ENCODE assay signal across 1 cellular context in the genomic region with DNA sequence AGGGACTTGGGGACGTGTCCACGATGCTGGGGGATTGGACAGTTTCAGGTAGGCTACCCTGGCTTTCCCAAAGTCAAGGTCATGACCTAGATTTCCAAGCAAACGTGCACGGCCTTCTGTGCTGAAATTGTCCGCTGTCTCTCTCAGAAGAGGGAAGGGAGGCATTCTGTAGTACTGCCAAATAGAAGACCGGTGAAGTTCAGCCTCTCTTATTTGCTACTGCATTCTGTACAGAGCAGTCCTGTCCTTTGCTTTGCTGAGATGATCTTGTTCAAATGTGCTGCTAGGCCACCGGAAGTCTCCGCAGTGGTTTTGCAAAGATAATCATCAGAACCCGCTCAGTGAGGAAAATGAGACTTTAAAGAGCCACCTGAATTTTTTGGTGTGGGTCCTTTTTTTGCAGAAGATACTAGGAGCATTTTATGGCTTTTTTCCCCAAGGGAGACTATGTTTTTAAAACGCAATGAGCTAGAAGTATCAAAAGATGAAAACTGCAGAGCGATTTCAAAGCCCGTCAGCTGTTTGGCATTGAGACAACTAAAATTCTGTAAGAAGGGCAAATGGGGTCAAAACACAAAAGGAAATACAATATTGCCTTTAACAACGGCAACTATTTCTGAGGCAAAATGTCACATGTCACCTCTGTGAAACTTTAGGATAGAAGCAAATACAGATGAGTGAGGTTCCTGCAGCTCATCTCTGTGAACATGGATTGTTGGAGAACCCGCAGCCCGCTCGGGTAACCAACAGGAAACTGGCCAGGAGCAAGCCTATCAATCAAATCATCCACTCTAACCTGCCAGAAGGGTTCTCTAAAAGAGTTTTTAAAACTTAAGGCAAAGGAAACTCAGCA.
TF ChIP-seq lines count a peak whose summit lies in the region.

No MANE protein-coding gene starts in this region.

TF ChIP-seq in K562, 482 proteins besides CTCF, POLR2A, EP300 and RAD21 (continued from another document):
- TF ChIP-seq, protein P1, sequence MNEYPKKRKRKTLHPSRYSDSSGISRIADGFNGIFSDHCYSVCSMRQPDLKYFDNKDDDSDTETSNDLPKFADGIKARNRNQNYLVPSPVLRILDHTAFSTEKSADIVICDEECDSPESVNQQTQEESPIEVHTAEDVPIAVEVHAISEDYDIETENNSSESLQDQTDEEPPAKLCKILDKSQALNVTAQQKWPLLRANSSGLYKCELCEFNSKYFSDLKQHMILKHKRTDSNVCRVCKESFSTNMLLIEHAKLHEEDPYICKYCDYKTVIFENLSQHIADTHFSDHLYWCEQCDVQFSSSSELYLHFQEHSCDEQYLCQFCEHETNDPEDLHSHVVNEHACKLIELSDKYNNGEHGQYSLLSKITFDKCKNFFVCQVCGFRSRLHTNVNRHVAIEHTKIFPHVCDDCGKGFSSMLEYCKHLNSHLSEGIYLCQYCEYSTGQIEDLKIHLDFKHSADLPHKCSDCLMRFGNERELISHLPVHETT (CRISPR knock-in tag; conservative IDR thresholded peaks at IDR 0.05 in 1 of 2, IDR thresholded peaks at IDR 0.05 in 1 of 2): peak in 1 of 2 experiments; percentile 53; a peak in 2 of 4 replicates
- peak; percentile 17; the same call in 1 of the 2 replicates for TF ChIP-seq ARID1B (IDR thresholded peaks at IDR 0.05)
- 0 out of 2 replicates have a peak, but pooled peaks have one; percentile 45 for TF ChIP-seq ZNF311 (CRISPR knock-in tag; IDR thresholded peaks at IDR 0.05)
- no peak for TF ChIP-seq FOXM1 (IDR thresholded peaks at IDR 0.05; ENCODE audit: low read depth)
- TF ChIP-seq FOXM1 (CRISPR knock-in tag; IDR thresholded peaks at IDR 0.05; ENCODE audit: low read depth): no peak
